Comparison of ENCODE assay signal across 2 cellular contexts in the genomic region with DNA sequence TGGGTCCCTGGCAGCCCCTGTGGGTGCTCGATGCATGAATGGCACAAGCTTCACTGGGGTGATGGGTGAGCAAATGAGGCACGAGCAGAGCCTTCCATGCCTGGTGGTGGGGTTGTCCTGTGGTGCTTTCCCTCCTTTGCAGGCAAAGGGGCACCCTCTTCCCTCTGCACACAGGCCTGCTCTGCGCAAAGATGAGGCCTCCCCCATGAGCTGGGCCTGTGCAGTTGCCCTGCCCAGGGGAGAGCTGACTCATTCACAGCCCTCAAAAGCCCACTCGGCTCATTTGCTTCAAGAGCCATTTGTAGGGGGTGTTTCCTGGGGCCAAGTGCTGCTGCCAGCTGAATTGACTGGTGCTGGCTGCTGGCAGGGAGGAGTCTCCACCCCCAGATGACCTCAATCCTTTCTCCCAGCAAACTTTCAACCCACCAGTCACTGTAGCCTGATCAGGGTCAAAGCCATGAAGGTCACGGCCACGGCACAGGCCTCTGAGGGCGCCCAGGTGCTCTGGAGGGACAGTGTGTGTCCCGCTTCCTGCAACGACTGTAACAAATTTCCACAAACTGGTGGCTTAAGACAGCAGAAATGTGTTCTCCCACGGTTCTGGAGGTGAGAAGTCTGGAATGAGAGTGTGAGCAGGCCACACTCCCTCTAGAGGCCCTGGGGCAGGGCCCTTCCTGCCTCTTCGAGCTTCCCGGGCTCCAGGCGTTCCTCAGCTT.
TF ChIP-seq lines count a peak whose summit lies in the region.

No MANE protein-coding gene starts in this region.

TF ChIP-seq in IMR-90, 13 proteins besides CTCF, POLR2A, EP300 and RAD21:
- TF ChIP-seq NFE2L2 (IDR thresholded peaks at IDR 0.05; ENCODE audit: low read depth, low read length) (no peak), MXI1 (IDR thresholded peaks at IDR 0.05; ENCODE audit: borderline replicate concordance, low read depth, low read length) (no peak), RFX5 (IDR thresholded peaks at IDR 0.05; ENCODE audit: low read depth, low read length) (no peak), CEBPB (IDR thresholded peaks at IDR 0.05; ENCODE audit: low read depth, low read length) (no peak), BHLHE40 (IDR thresholded peaks at IDR 0.05; ENCODE audit: low read depth, low read length) (no peak), MAZ (IDR thresholded peaks at IDR 0.05; ENCODE audit: borderline replicate concordance, low read depth, low read length) (no peak), FOS (IDR thresholded peaks at IDR 0.05; ENCODE audit: low read depth, low read length) (no peak), MAFK (IDR thresholded peaks at IDR 0.05; ENCODE audit: low read depth, low read length) (no peak), SMC3 (IDR thresholded peaks at IDR 0.05; ENCODE audit: low read depth, low read length) (no peak), CHD1 (IDR thresholded peaks at IDR 0.05; ENCODE audit: low read depth, low read length) (no peak), RCOR1 (IDR thresholded peaks at IDR 0.05; ENCODE audit: insufficient replicate concordance, low read length) (no peak)
- TF ChIP-seq, protein P1, sequence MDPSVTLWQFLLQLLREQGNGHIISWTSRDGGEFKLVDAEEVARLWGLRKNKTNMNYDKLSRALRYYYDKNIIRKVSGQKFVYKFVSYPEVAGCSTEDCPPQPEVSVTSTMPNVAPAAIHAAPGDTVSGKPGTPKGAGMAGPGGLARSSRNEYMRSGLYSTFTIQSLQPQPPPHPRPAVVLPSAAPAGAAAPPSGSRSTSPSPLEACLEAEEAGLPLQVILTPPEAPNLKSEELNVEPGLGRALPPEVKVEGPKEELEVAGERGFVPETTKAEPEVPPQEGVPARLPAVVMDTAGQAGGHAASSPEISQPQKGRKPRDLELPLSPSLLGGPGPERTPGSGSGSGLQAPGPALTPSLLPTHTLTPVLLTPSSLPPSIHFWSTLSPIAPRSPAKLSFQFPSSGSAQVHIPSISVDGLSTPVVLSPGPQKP (IDR thresholded peaks at IDR 0.05; ENCODE audit: borderline replicate concordance, low read depth, low read length), result no peak
- TF ChIP-seq, protein P2, sequence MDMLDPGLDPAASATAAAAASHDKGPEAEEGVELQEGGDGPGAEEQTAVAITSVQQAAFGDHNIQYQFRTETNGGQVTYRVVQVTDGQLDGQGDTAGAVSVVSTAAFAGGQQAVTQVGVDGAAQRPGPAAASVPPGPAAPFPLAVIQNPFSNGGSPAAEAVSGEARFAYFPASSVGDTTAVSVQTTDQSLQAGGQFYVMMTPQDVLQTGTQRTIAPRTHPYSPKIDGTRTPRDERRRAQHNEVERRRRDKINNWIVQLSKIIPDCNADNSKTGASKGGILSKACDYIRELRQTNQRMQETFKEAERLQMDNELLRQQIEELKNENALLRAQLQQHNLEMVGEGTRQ (IDR thresholded peaks at IDR 0.05; ENCODE audit: low read depth, low read length), result no peak

TF ChIP-seq in H1, 55 proteins besides CTCF, POLR2A, EP300 and RAD21:
- TF ChIP-seq GTF2F1 (IDR thresholded peaks at IDR 0.05; ENCODE audit: borderline replicate concordance, low read depth, low read length) (no peak), PHF8 (conservative IDR thresholded peaks at IDR 0.05; ENCODE audit: low read depth, low read length) (no peak), RNF2 (IDR thresholded peaks at IDR 0.05; ENCODE audit: borderline replicate concordance, low read depth, low read length, missing control alignments, poor library complexity, severe bottlenecking) (no peak), TBP (IDR thresholded peaks at IDR 0.05; ENCODE audit: low read depth, low read length) (peak; percentile 76; the same call in 1 of the 2 replicates)
TF ChIP-seq in H1: peak in this region for 1.
